In the genomic region with DNA sequence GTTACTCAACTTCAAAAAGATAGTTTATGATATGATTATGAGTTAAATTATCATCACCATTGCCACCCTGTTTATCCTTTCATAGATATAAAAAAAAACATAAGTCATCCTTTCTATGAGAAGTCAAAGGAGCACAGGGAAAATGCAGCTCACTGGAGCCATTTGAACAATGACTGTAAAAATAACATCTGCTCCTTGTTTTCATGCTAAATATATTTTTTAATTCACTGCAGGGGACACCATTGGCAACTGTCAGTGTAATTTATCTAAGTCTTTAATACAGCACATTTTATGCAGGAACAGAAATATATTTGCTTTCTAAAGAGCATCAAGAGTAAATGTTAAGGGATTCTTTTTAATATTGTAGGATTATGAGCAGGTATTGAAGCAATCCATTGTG, we compare ENCODE assay signal across 27 cellular contexts.
"Had no signal": no experiment of that assay in that cellular context is flagged by ENCODE, and none has a peak within 500 bp of the region (broad histone marks: within the 10 kb centered on the region; RNA-seq: fewer than 3 reads in every experiment).

No MANE protein-coding gene starts in this region.

- H3K9me3 ChIP-seq: ovary, psoas muscle, right lobe of liver, sigmoid colon, thoracic aorta, thyroid gland, upper lobe of left lung, vagina had no signal

- DNase-seq: naive thymus-derived CD8-positive, alpha-beta T cell; nephron progenitor cell; occipital lobe; ovary; posterior cingulate gyrus; psoas muscle; right cardiac atrium; right lobe of liver; sigmoid colon; small intestine; stimulated activated CD4-positive, alpha-beta T cell treated with anti-CD3 and anti-CD28 coated beads, Interleukin-15, amount 100 ng/mL, for 24 hours; stimulated activated CD4-positive, alpha-beta T cell treated with anti-CD3 and anti-CD28 coated beads, Interleukin-2, amount 100 ng/mL, for 24 hours; stimulated activated CD4-positive, alpha-beta T cell treated with anti-CD3 and anti-CD28 coated beads, Interleukin-2, amount 100 ng/mL, for 48 hours; stimulated activated CD4-positive, alpha-beta T cell treated with anti-CD3 and anti-CD28 coated beads, Interleukin-4, amount 100 ng/mL, for 24 hours; stimulated activated naive B cell treated with anti-CD40 and anti-IgM and Interleukin-4, amounts not matched to agents 10 μg/mL and 1 μg/mL and 100 μg/mL, for 72 hours; stimulated activated naive CD4-positive, alpha-beta T cell treated with Interleukin-2 at 50 U/mL for 16 hours; stomach; thyroid gland; trophoblast cell; upper lobe of left lung had no signal

- H3K4me3 ChIP-seq: neural progenitor cell, ovary, psoas muscle, right lobe of liver, sigmoid colon, stomach, thoracic aorta, thyroid gland, tibial nerve, upper lobe of left lung, vagina had no signal

- H3K27ac ChIP-seq: neural progenitor cell, ovary, parathyroid adenoma, psoas muscle, right lobe of liver, sigmoid colon, stomach, thoracic aorta, thyroid gland, tibial nerve, upper lobe of left lung, vagina had no signal

- H3K36me3 ChIP-seq: neural progenitor cell, ovary, right lobe of liver, sigmoid colon, stomach, thoracic aorta, thyroid gland, tibial nerve, upper lobe of left lung, vagina had no signal

- ATAC-seq: naive thymus-derived CD8-positive, alpha-beta T cell; natural killer cell treated with Interleukin-12 subunit alpha and Interleukin-12 subunit beta and Interleukin-15 and Interleukin-18, amount 100 ng/mL, for 72 hours; psoas muscle; right cardiac atrium; right lobe of liver; stimulated activated effector memory CD8-positive, alpha-beta T cell treated with anti-CD3 and anti-CD28 coated beads, Interleukin-12 subunit alpha, Interleukin-12 subunit beta, amount 100 ng/mL, for 72 hours; stimulated activated naive B cell treated with anti-CD40 and anti-IgM and Interleukin-4, amounts not matched to agents 10 μg/mL and 1 μg/mL and 100 μg/mL, for 72 hours had no signal

- H3K9ac ChIP-seq: neural progenitor cell, parathyroid adenoma had no signal
